ENCODE assay signal across 12 cellular contexts in genomic region chr1:243234978-243235657, GRCh38. TPM values are rescaled to one million over a fixed set of nuclear protein-coding genes. Genes with fewer than 3 reads are reported as not detected.
A peak's percentile ranks its signal among the peaks of the same experiment; 100 is the strongest.
DNase-seq lines count a peak whose midpoint lies in the region; ATAC-seq and TF ChIP-seq lines count a peak whose summit lies in the region.
"Had no signal": no experiment of that assay in that cellular context is flagged by ENCODE, and none has a peak within 500 bp of the region (broad histone marks: within the 10 kb centered on the region; RNA-seq: fewer than 3 reads in every experiment).

No MANE protein-coding gene starts in this region.

- TF ChIP-seq CTCF in HEK293 (tag by site-specific recombination; IDR thresholded peaks at IDR 0.05) (no peak), cardiac fibroblast (IDR thresholded peaks at IDR 0.05; ENCODE audit: low read depth, low read length) (no peak), spleen (IDR thresholded peaks at IDR 0.05 in 8 of 11, conservative IDR thresholded peaks at IDR 0.05 in 3 of 11) (no peak)

- POLR2A ChIA-PET in HEK293 (lab: Yijun Ruan, JAX), result interaction anchor here (1.2 to 2.0 kb wide), 2 partner anchors 18 to 20 kb away, joined by 4 to 7 read pairs; partner anchors contain the start of genes CEP170 and SDCCAG8

- H3K4me1 ChIP-seq in HEK293 (ENCODE audit: control insufficient read depth, insufficient read depth, low read length) (peaks cover 23% of the 10 kb centered on the region), spleen (peaks cover 0 to 24% (median 20%) of the 10 kb centered on the region in 6 donors)

- no peak for TF ChIP-seq POLR2A in spleen (IDR thresholded peaks at IDR 0.05)

- H3K27me3 ChIP-seq in spleen (replicated peaks in 1 of 7), result no peaks in the 10 kb centered on the region

- H3K27ac ChIP-seq in HEK293 (ENCODE audit: extremely low read depth, low read depth, low read length) (no peak overlapping the region), spleen (no peak overlapping the region)
- H3K27ac ChIP-seq: epithelial cell of prostate had no signal

- ATAC-seq in GM21526 (IDR thresholded peaks at IDR 0.05; ENCODE audit: low FRiP score, unreplicated experiment), result no peak
- no peak for ATAC-seq in GM19328 (IDR thresholded peaks at IDR 0.05; ENCODE audit: unreplicated experiment)
- ATAC-seq in GM18511 (IDR thresholded peaks at IDR 0.05; ENCODE audit: unreplicated experiment), result no peak

- intact Hi-C loops in spleen (cut with DNase I; ENCODE audit: low total_unique reads), result no loop called here

- H3K4me3 ChIP-seq in HEK293 (ENCODE audit: low read depth, low read length), result no peak overlapping the region
- no peak overlapping the region for H3K4me3 ChIP-seq in cardiac fibroblast (replicated peaks in 1 of 2; ENCODE audit: low read depth in 2 of 2, low read length in 2 of 2)
- H3K4me3 ChIP-seq in spleen, result no peak overlapping the region

- H3K9me3 ChIP-seq in HEK293 (ENCODE audit: control insufficient read depth, insufficient read depth, low read depth, low read length), result no peaks in the 10 kb centered on the region
- peaks cover 14 to 37% (median 34%) of the 10 kb centered on the region in 8 donors for H3K9me3 ChIP-seq in spleen

- H3K36me3 ChIP-seq in HEK293 (ENCODE audit: control insufficient read depth in 2 of 2, insufficient read depth in 1 of 2, low read length in 2 of 2) (no peaks in the 10 kb centered on the region), spleen (peaks cover 0 to 36% (median 4%) of the 10 kb centered on the region in 6 donors)

- WGBS in spleen, 5 donors, result 83 to 94% (median 91%) methylated on average over 4 of the region's 4 CpGs

- CTCF ChIA-PET in HEK293 (lab: Yijun Ruan, JAX), result interaction anchor here (0.5 to 0.6 kb wide), 2 partner anchors 109 to 850 kb away, joined by 4 read pairs; no protein-coding TSS in a partner anchor

- DNase-seq in A172 (ENCODE audit: low spot score) (peak; percentile 49), cardiac fibroblast (ENCODE audit: low read depth in 2 of 2) (peak; percentile 56 to 69), kidney glomerular epithelial cell (lab: John Stamatoyannopoulos, UW) (peak; percentile 22), spleen (no peak)
- DNase-seq: activated naive CD4-positive, alpha-beta T cell treated with Interleukin-2 at 50 U/mL for 16 hours; mesendoderm; MM.1S had no signal

TF ChIP-seq in HEK293, 187 proteins besides CTCF, POLR2A, EP300 and RAD21 (continues in another document):
- TF ChIP-seq ZNF48 (tag by site-specific recombination; IDR thresholded peaks at IDR 0.05) (no peak), TRIM28 (IDR thresholded peaks at IDR 0.05; ENCODE audit: borderline replicate concordance, low read length) (no peak), PATZ1 (tag by site-specific recombination; IDR thresholded peaks at IDR 0.05) (no peak), ZNF521 (tag by site-specific recombination; IDR thresholded peaks at IDR 0.05) (no peak), PRDM6 (tag by site-specific recombination; IDR thresholded peaks at IDR 0.05) (peak; percentile 91), ZXDB (tag by site-specific recombination; IDR thresholded peaks at IDR 0.05) (peak; percentile 19; the same call in 1 of the 2 replicates), GLIS1 (tag by site-specific recombination; IDR thresholded peaks at IDR 0.05) (no peak), GFI1B (tag by site-specific recombination; IDR thresholded peaks at IDR 0.05) (no peak), ZNF18 (tag by site-specific recombination; IDR thresholded peaks at IDR 0.05) (no peak), ZNF544 (tag by site-specific recombination; IDR thresholded peaks at IDR 0.05) (no peak), ZBTB11 (tag by site-specific recombination; conservative IDR thresholded peaks at IDR 0.05; ENCODE audit: low read depth) (0 out of 2 replicates have a peak, but pooled peaks have one; percentile 18), ZNF2 (tag by site-specific recombination; IDR thresholded peaks at IDR 0.05) (no peak)

RNA-seq across cellular contexts. Expression of gene CEP170, which starts 20.0 kb away (rescaled TPM):
- 139 and 179 TPM in 2 replicates for total RNA-seq in A172 (2014; rRNA removed; shearing (Covaris generic))
- total RNA-seq in spleen, result 10 to 100 TPM; 59.5 to 92.8 (median 81.7) TPM
- polyA plus RNA-seq in spleen, result 10 to 100 TPM; 17.3 to 21.2 (median 18.0) TPM

RNA-seq across cellular contexts. Expression of gene SDCCAG8, which starts 20.7 kb away (rescaled TPM):
- 40.9 and 65.9 TPM in 2 replicates for total RNA-seq in A172 (2014; rRNA removed; shearing (Covaris generic))
- 10 to 100 TPM; 37.5 to 79.3 (median 55.1) TPM for total RNA-seq in spleen
- 10 to 100 TPM; 14.8 to 25.4 (median 18.9) TPM for polyA plus RNA-seq in spleen
